17 cellular contexts compared by ENCODE assay signal in genomic region chr1:239811211-239811902, GRCh38.
DNase-seq lines count a peak whose midpoint lies in the region; ATAC-seq, FAIRE-seq and TF ChIP-seq lines count a peak whose summit lies in the region.
"Had no signal": no experiment of that assay in that cellular context is flagged by ENCODE, and none has a peak within 500 bp of the region (broad histone marks: within the 10 kb centered on the region; RNA-seq: fewer than 3 reads in every experiment).

No MANE protein-coding gene starts in this region.

- no peaks in the 10 kb centered on the region for H3K27me3 ChIP-seq in endodermal cell (ENCODE audit: control insufficient read depth, insufficient read depth, low read length, poor library complexity, severe bottlenecking)
- H3K27me3 ChIP-seq in smooth muscle cell (ENCODE audit: low read depth), result no peaks in the 10 kb centered on the region
- H3K27me3 ChIP-seq in pancreas, result no peaks in the 10 kb centered on the region
- H3K27me3 ChIP-seq: adrenal gland, dorsolateral prefrontal cortex, stomach had no signal

- H3K27ac Mint-ChIP-seq in activated naive CD4-positive, alpha-beta T cell treated with anti-CD3 and anti-CD28 coated beads, Interleukin-2, amount 10 ng/mL, durations not matched to agents 7 days and 5 days, result no peak overlapping the region
- H3K27ac Mint-ChIP-seq in T-helper 17 cell (no peak overlapping the region), endodermal cell (peak overlapping the region; percentile 72)

- H3K4me1 Mint-ChIP-seq in activated naive CD4-positive, alpha-beta T cell treated with anti-CD3 and anti-CD28 coated beads, Interleukin-2, amount 10 ng/mL, durations not matched to agents 7 days and 5 days, result peaks cover 28% of the 10 kb centered on the region
- peaks cover 27% of the 10 kb centered on the region for H3K4me1 Mint-ChIP-seq in T-helper 17 cell
- H3K4me1 Mint-ChIP-seq in endodermal cell, result peaks cover 36% of the 10 kb centered on the region

- no peaks in the 10 kb centered on the region for H3K36me3 ChIP-seq in endodermal cell (ENCODE audit: control insufficient read depth, insufficient read depth, low read length)
- no peaks in the 10 kb centered on the region for H3K36me3 ChIP-seq in smooth muscle cell (ENCODE audit: low read depth)
- no peaks in the 10 kb centered on the region for H3K36me3 ChIP-seq in pancreas
- H3K36me3 ChIP-seq: adrenal gland, stomach had no signal

- H3K4me3 Mint-ChIP-seq in activated naive CD4-positive, alpha-beta T cell treated with anti-CD3 and anti-CD28 coated beads, Interleukin-2, amount 10 ng/mL, durations not matched to agents 7 days and 5 days, result no peak overlapping the region
- H3K4me3 Mint-ChIP-seq in T-helper 17 cell (no peak overlapping the region), endodermal cell (no peak overlapping the region)

- no peak overlapping the region for H3K4me2 ChIP-seq in smooth muscle cell

- no peak for TF ChIP-seq CTCF in endodermal cell (conservative IDR thresholded peaks at IDR 0.05)
- no peak for TF ChIP-seq CTCF in smooth muscle cell (IDR thresholded peaks at IDR 0.05; ENCODE audit: borderline replicate concordance, insufficient read depth, poor library complexity, severe bottlenecking)
- no peak for TF ChIP-seq CTCF in pancreas (IDR thresholded peaks at IDR 0.05)

- H4K20me1 ChIP-seq in smooth muscle cell (ENCODE audit: low read depth), result no peaks in the 10 kb centered on the region

- FAIRE-seq in pancreas (lab: Jason Lieb, UNC), result no peak
- FAIRE-seq: GM12878 had no signal

- ATAC-seq in T-helper 17 cell (peak; percentile 54), GM18870 (IDR thresholded peaks at IDR 0.05; ENCODE audit: unreplicated experiment) (no peak), pancreas (no peak)
- ATAC-seq: GM12878, left lobe of liver had no signal

- H3K4me1 ChIP-seq in endodermal cell (ENCODE audit: control insufficient read depth, insufficient read depth, low read length), result peaks cover 15% of the 10 kb centered on the region
- H3K4me1 ChIP-seq in smooth muscle cell (ENCODE audit: low read depth), result peaks cover 20% of the 10 kb centered on the region
- no peaks in the 10 kb centered on the region for H3K4me1 ChIP-seq in pancreas

- H3K9ac ChIP-seq in endodermal cell (ENCODE audit: extremely low read depth, low read length, poor library complexity, severe bottlenecking) (no peak overlapping the region), smooth muscle cell (ENCODE audit: low read depth) (no peak overlapping the region)

- H3K4me3 ChIP-seq in endodermal cell (ENCODE audit: low read length) (no peak overlapping the region), smooth muscle cell (no peak overlapping the region), pancreas (no peak overlapping the region)
- H3K4me3 ChIP-seq: adrenal gland, dorsolateral prefrontal cortex, GM12878, stomach had no signal

- no peaks in the 10 kb centered on the region for H3K79me2 ChIP-seq in smooth muscle cell (ENCODE audit: low read depth)

- peaks cover 10% of the 10 kb centered on the region for H3F3A ChIP-seq in smooth muscle cell (ENCODE audit: low read depth)

- H3K9me3 ChIP-seq in T-helper 17 cell (ENCODE audit: control insufficient read depth, low read length, poor library complexity, severe bottlenecking) (no peaks in the 10 kb centered on the region), endodermal cell (ENCODE audit: control insufficient read depth, low read length) (no peaks in the 10 kb centered on the region), smooth muscle cell (replicated peaks; ENCODE audit: low read depth) (no peaks in the 10 kb centered on the region), pancreas (no peaks in the 10 kb centered on the region)
- H3K9me3 ChIP-seq: adrenal gland, stomach had no signal

- intact Hi-C loops in pancreas (cut with DNase I), result no loop called here

- WGBS in endodermal cell (ENCODE audit: insufficient coverage in 1 of 2, insufficient read length in 1 of 2), 2 experiments, result 18 to 19% methylated on average over 7 to 8 of the region's 8 CpGs
- WGBS in smooth muscle cell (ENCODE audit: low lambda C conversion rate), result 40% methylated on average over 8 of the region's 8 CpGs
- 89 to 92% methylated on average over 8 of the region's 8 CpGs for WGBS in pancreas, 2 donors

- DNase-seq in activated naive CD4-positive, alpha-beta T cell treated with Interleukin-2 at 50 U/mL for 16 hours, result peak; percentile 12
- no peak for DNase-seq in activated naive CD4-positive, alpha-beta T cell treated with anti-CD3 and anti-CD28 coated beads, Interleukin-2, amount 10 ng/mL, durations not matched to agents 7 days and 5 days
- DNase-seq in T-helper 17 cell, result no peak
- peak; percentile 93 for DNase-seq in endodermal cell
- no peak for DNase-seq in smooth muscle cell (lab: John Stamatoyannopoulos, UW; ENCODE audit: unreplicated experiment)
- no peak for DNase-seq in amniotic stem cell (lab: John Stamatoyannopoulos, UW)
- DNase-seq in pancreas, result no peak
- DNase-seq: adrenal gland, DMS53, dorsolateral prefrontal cortex, foreskin melanocyte, NCI-H524, SHP77 treated with DMSO at 0.1 percent for 48 hours, stomach had no signal

- no peaks in the 10 kb centered on the region for H3K27me3 Mint-ChIP-seq in activated naive CD4-positive, alpha-beta T cell treated with anti-CD3 and anti-CD28 coated beads, Interleukin-2, amount 10 ng/mL, durations not matched to agents 7 days and 5 days
- H3K27me3 Mint-ChIP-seq in T-helper 17 cell (peaks cover 5% of the 10 kb centered on the region), endodermal cell (ENCODE audit: insufficient read depth) (no peaks in the 10 kb centered on the region)

- no peak overlapping the region for H2AFZ ChIP-seq in smooth muscle cell (ENCODE audit: low read depth)

- no peaks in the 10 kb centered on the region for H3K9me3 Mint-ChIP-seq in activated naive CD4-positive, alpha-beta T cell treated with anti-CD3 and anti-CD28 coated beads, Interleukin-2, amount 10 ng/mL, durations not matched to agents 7 days and 5 days
- H3K9me3 Mint-ChIP-seq in endodermal cell, result no peaks in the 10 kb centered on the region

- CTCF ChIA-PET in activated naive CD4-positive, alpha-beta T cell treated with anti-CD3 and anti-CD28 coated beads, Interleukin-2, amount 10 ng/mL, durations not matched to agents 7 days and 5 days (lab: Charles Lee), result no interaction called here

- H3K27ac ChIP-seq in endodermal cell (ENCODE audit: low read depth, low read length) (peak overlapping the region; percentile 31), smooth muscle cell (ENCODE audit: low read depth) (peak overlapping the region; percentile 1), pancreas (no peak overlapping the region)
- H3K27ac ChIP-seq: adrenal gland had no signal

- H3K36me3 Mint-ChIP-seq in activated naive CD4-positive, alpha-beta T cell treated with anti-CD3 and anti-CD28 coated beads, Interleukin-2, amount 10 ng/mL, durations not matched to agents 7 days and 5 days, result no peaks in the 10 kb centered on the region
- H3K36me3 Mint-ChIP-seq in T-helper 17 cell (ENCODE audit: low read depth), result no peaks in the 10 kb centered on the region
- H3K36me3 Mint-ChIP-seq in endodermal cell (ENCODE audit: low read depth), result no peaks in the 10 kb centered on the region

Comparison
In these comparisons a context has a peak if more than half of its experiments do, and no peak if none do; other contexts are left out.
1. DNase-seq: peak in activated naive CD4-positive, alpha-beta T cell treated with Interleukin-2 at 50 U/mL for 16 hours (single experiment) and endodermal cell (single experiment); none in activated naive CD4-positive, alpha-beta T cell treated with anti-CD3 and anti-CD28 coated beads, Interleukin-2, amount 10 ng/mL, durations not matched to agents 7 days and 5 days (single experiment), T-helper 17 cell (0 of 3), smooth muscle cell (single experiment), amniotic stem cell (single experiment) and pancreas (0 of 6).
2. H3K27ac ChIP-seq: peak in endodermal cell (single experiment) and smooth muscle cell (single experiment); none in pancreas (0 of 4).